Comparison of ENCODE assay signal across 9 cellular contexts in the genomic region with DNA sequence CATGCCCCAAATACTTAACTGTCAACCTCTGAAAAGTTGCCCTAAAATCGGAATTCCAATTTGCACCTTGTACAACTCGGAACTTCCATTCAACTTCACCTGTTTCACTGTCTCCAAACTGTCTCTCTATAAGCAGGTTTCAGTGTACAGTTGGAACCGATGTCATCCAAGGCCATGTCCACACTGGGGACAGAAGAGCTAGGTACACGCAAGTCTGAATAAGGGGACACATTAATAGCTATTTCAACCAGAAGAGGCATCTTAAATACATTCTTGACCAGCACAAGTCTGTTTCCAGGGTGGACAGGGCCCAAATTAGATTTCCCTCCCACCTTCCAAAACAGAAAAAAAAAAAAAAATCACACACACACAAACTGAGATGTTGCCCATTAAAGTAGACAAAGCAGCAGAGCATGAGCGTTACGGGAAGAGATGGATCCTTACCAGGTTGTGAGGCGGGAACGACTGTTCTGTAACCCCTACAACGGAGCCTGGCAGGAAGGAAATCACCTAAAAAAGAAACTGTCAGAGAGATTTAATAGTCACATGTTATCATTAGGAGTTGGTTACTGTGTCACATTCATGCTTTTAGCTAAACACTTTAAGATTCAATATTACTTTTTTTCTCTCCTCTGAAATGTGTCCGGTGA. TPM values are rescaled to one million over a fixed set of nuclear protein-coding genes. Genes with fewer than 3 reads are reported as not detected.
DNase-seq lines count a peak whose midpoint lies in the region; ATAC-seq and TF ChIP-seq lines count a peak whose summit lies in the region.
"Had no signal": no experiment of that assay in that cellular context is flagged by ENCODE, and none has a peak within 500 bp of the region (broad histone marks: within the 10 kb centered on the region; RNA-seq: fewer than 3 reads in every experiment).

No MANE protein-coding gene starts in this region.

- peak overlapping the region; percentile 99 for H3K23ac ChIP-seq in IMR-90 (ENCODE audit: low read depth, low read length)
- H3K23ac ChIP-seq in mesendoderm (ENCODE audit: low read length) = no peak overlapping the region

- POLR2A ChIA-PET in IMR-90 (lab: Charles Lee; ENCODE audit: unreplicated experiment) = no interaction called here

- H3K27me3 Mint-ChIP-seq in CD4-positive, CD25-positive, alpha-beta regulatory T cell = no peaks in the 10 kb centered on the region

- peaks cover 44% of the 10 kb centered on the region for H4K20me1 ChIP-seq in IMR-90 (ENCODE audit: insufficient read depth, low read length)

- peak overlapping the region; percentile 95 for H3K4me3 ChIP-seq in CD4-positive, CD25-positive, alpha-beta regulatory T cell (ENCODE audit: low read depth, low read length)
- H3K4me3 ChIP-seq in IMR-90 (ENCODE audit: insufficient read depth, low read depth, low read length) (peak overlapping the region; percentile 96), brain microvascular endothelial cell (ENCODE audit: low read depth, low read length) (peak overlapping the region; percentile 97), mesendoderm (ENCODE audit: low read length) (peak overlapping the region; percentile 80)

- no peaks in the 10 kb centered on the region for H3K9me3 Mint-ChIP-seq in CD4-positive, CD25-positive, alpha-beta regulatory T cell

- H3K27me3 ChIP-seq in CD4-positive, CD25-positive, alpha-beta regulatory T cell (ENCODE audit: control insufficient read depth, insufficient read depth, low read length) = no peaks in the 10 kb centered on the region
- H3K27me3 ChIP-seq in IMR-90 (ENCODE audit: control insufficient read depth, insufficient read depth, low read length) = no peaks in the 10 kb centered on the region
- no peaks in the 10 kb centered on the region for H3K27me3 ChIP-seq in brain microvascular endothelial cell (replicated peaks)
- no peaks in the 10 kb centered on the region for H3K27me3 ChIP-seq in mesendoderm (ENCODE audit: insufficient read depth, low read length, poor library complexity)

- WGBS in IMR-90 (ENCODE audit: extremely low coverage in 2 of 2, insufficient read length in 1 of 2), 2 experiments = 0% methylated on average over 1 of the region's 10 CpGs; no CpG with 5 or more reads in 1 of the 2 experiments
- WGBS in mesendoderm (ENCODE audit: extremely low coverage, insufficient coverage, low lambda C conversion rate) = no CpG with 5 or more reads among the region's 10 CpGs

- H4K91ac ChIP-seq in IMR-90 (ENCODE audit: insufficient read depth, low read depth, low read length) = no peak overlapping the region

- no peak for TF ChIP-seq POLR2A in IMR-90 (IDR thresholded peaks at IDR 0.05; ENCODE audit: low read depth, low read length)

- H2BK5ac ChIP-seq in IMR-90 (ENCODE audit: low read depth, low read length, poor library complexity, severe bottlenecking) = peak overlapping the region; percentile 84
- no peak overlapping the region for H2BK5ac ChIP-seq in mesendoderm (ENCODE audit: low read length)

- H3K56ac ChIP-seq in IMR-90 (ENCODE audit: extremely low read depth, insufficient read depth, low read length) (peak overlapping the region; percentile 61; the same call in 1 of the 2 replicates), mesendoderm (ENCODE audit: low read length) (peak overlapping the region; percentile 100)

- H4K5ac ChIP-seq in IMR-90 (ENCODE audit: low read depth, low read length) (no peak overlapping the region), mesendoderm (ENCODE audit: low read length) (no peak overlapping the region)

- H3K14ac ChIP-seq in IMR-90 (replicated peaks; ENCODE audit: low read depth, low read length) = peak overlapping the region; percentile 94

- peak overlapping the region; percentile 99 for H2AK9ac ChIP-seq in IMR-90 (replicated peaks; ENCODE audit: low read depth, low read length, poor library complexity)

- no peak overlapping the region for H2BK15ac ChIP-seq in IMR-90 (ENCODE audit: low read depth, low read length)
- H2BK15ac ChIP-seq in mesendoderm (replicated peaks; ENCODE audit: low read depth) = no peak overlapping the region

- no peak overlapping the region for H2BK120ac ChIP-seq in IMR-90 (ENCODE audit: low read depth, low read length)
- H2BK120ac ChIP-seq in mesendoderm (ENCODE audit: low read depth, low read length) = no peak overlapping the region

- dilution Hi-C loops in IMR-90 (cut with HindIII; ENCODE audit: low sequenced_read_pairs, unreplicated experiment) = no loop called here

- H3K18ac ChIP-seq in IMR-90 (ENCODE audit: low read depth, low read length) = peak overlapping the region; percentile 10; the same call in 1 of the 2 replicates
- H3K18ac ChIP-seq in mesendoderm (ENCODE audit: low read length) = no peak overlapping the region

- CTCF ChIA-PET in IMR-90 (lab: Yijun Ruan, JAX) = interaction anchor here (0.7 kb wide), 2 partner anchors 18 to 27 kb away, joined by 3 read pairs; no protein-coding TSS in a partner anchor

- TF ChIP-seq CTCF in IMR-90 (conservative IDR thresholded peaks at IDR 0.05; ENCODE audit: low read depth, low read length) = no peak
- TF ChIP-seq CTCF in brain microvascular endothelial cell (IDR thresholded peaks at IDR 0.05; ENCODE audit: low read depth, low read length, missing control alignments) = no peak

- H3K27ac ChIP-seq in CD4-positive, CD25-positive, alpha-beta regulatory T cell (ENCODE audit: insufficient read depth, low read length, poor library complexity, severe bottlenecking) = peak overlapping the region; percentile 98
- peak overlapping the region; percentile 85 for H3K27ac ChIP-seq in IMR-90 (ENCODE audit: insufficient read depth, low read length)
- no peak overlapping the region for H3K27ac ChIP-seq in brain microvascular endothelial cell
- H3K27ac ChIP-seq in mesendoderm (ENCODE audit: low read depth, low read length) = no peak overlapping the region

- peaks cover 38% of the 10 kb centered on the region for H3K79me2 ChIP-seq in mesendoderm (ENCODE audit: control insufficient read depth, insufficient read depth, low read length)

- in situ Hi-C loops in IMR-90 (cut with MboI; ENCODE audit: low sequenced_read_pairs) = no loop called here
- in situ Hi-C loops in brain microvascular endothelial cell (cut with HindIII; ENCODE audit: low pct_ligation_motif_present, low sequenced_read_pairs) = no loop called here

- peak overlapping the region; percentile 95 for H3K9ac ChIP-seq in IMR-90 (ENCODE audit: low read depth, low read length)
- peak overlapping the region; percentile 90 for H3K9ac ChIP-seq in mesendoderm (ENCODE audit: low read length)

- no peak for ATAC-seq in CD4-positive, CD25-positive, alpha-beta regulatory T cell (ENCODE audit: low read depth in 2 of 2)
- no peak for ATAC-seq in IMR-90 (ENCODE audit: low read depth)
- no peak for ATAC-seq in left colon
- no peak for ATAC-seq in HG02763 (IDR thresholded peaks at IDR 0.05; ENCODE audit: unreplicated experiment)

- peaks cover 32 to 59% (median 47%) of the 10 kb centered on the region in 4 donors for H3K4me1 Mint-ChIP-seq in CD4-positive, CD25-positive, alpha-beta regulatory T cell

- peak overlapping the region; percentile 95 to 99 (median 99) for H3K27ac Mint-ChIP-seq in CD4-positive, CD25-positive, alpha-beta regulatory T cell

- H2AK5ac ChIP-seq in IMR-90 (ENCODE audit: low read depth, low read length) (0 out of 2 replicates have a peak overlapping the region, but pooled peaks have one; percentile 77), mesendoderm (ENCODE audit: low read length) (no peak overlapping the region)

- BruUV-seq in IMR-90 (replicated peaks; lab: Mats Ljungman, UMichigan) = TSS peak; percentile 38

- H3K79me1 ChIP-seq in IMR-90 (ENCODE audit: low read depth in 1 of 2, low read length in 2 of 2) (peaks cover 0 to 22% of the 10 kb centered on the region in 2 experiments; a peak in 3 of 4 replicates), mesendoderm (ENCODE audit: low read length) (no peaks in the 10 kb centered on the region)

- peaks cover 29% of the 10 kb centered on the region for H3K36me3 ChIP-seq in CD4-positive, CD25-positive, alpha-beta regulatory T cell (ENCODE audit: control insufficient read depth, insufficient read depth, low read length)
- H3K36me3 ChIP-seq in IMR-90 (ENCODE audit: control insufficient read depth, insufficient read depth, low read length) (peaks cover 4% of the 10 kb centered on the region), brain microvascular endothelial cell (replicated peaks) (peaks cover 4% of the 10 kb centered on the region), mesendoderm (ENCODE audit: control insufficient read depth, insufficient read depth, low read length) (no peaks in the 10 kb centered on the region)

- H3K4me3 Mint-ChIP-seq in CD4-positive, CD25-positive, alpha-beta regulatory T cell = peak overlapping the region; percentile 99 to 100 (median 100)

- peaks cover 35% of the 10 kb centered on the region for H3K4me1 ChIP-seq in CD4-positive, CD25-positive, alpha-beta regulatory T cell (ENCODE audit: control insufficient read depth, insufficient read depth, low read length, poor library complexity, severe bottlenecking)
- H3K4me1 ChIP-seq in IMR-90 (ENCODE audit: control insufficient read depth, insufficient read depth, low read length) (no peaks in the 10 kb centered on the region; the same call in 1 of the 2 replicates), mesendoderm (ENCODE audit: control insufficient read depth, low read depth, low read length) (no peaks in the 10 kb centered on the region)

- H3K4ac ChIP-seq in IMR-90 (ENCODE audit: low read depth, low read length) (peak overlapping the region; percentile 64), mesendoderm (ENCODE audit: low read depth, low read length) (no peak overlapping the region)

- TF ChIP-seq RAD21 in IMR-90 (IDR thresholded peaks at IDR 0.05; ENCODE audit: low read length) = no peak

- no peaks in the 10 kb centered on the region for H3K9me1 ChIP-seq in IMR-90 (ENCODE audit: insufficient read depth, low read length)

- H3K4me2 ChIP-seq in IMR-90 (ENCODE audit: low read depth, low read length) (peak overlapping the region; percentile 97), mesendoderm (ENCODE audit: low read length) (peak overlapping the region; percentile 99)

- peak in 1 of 3 donors; percentile 56 for DNase-seq in CD4-positive, CD25-positive, alpha-beta regulatory T cell
- DNase-seq in IMR-90 = no peak
- no peak for DNase-seq in brain microvascular endothelial cell
- no peak for DNase-seq in mesendoderm
- DNase-seq in left colon = no peak
- no peak for DNase-seq in H4 (ENCODE audit: low spot score)
- DNase-seq in EL = no peak

- peaks cover 24% of the 10 kb centered on the region for H3K36me3 Mint-ChIP-seq in CD4-positive, CD25-positive, alpha-beta regulatory T cell

- intact Hi-C loops in IMR-90 (cut with micrococcal nuclease) (no loop called here), left colon (cut with DNase I, micrococcal nuclease) (no loop called here)

- H4K8ac ChIP-seq in IMR-90 (ENCODE audit: low read depth in 2 of 2, low read length in 2 of 2) (no peak overlapping the region), mesendoderm (ENCODE audit: low read depth, low read length) (no peak overlapping the region)

- no peaks in the 10 kb centered on the region for H3K9me3 ChIP-seq in CD4-positive, CD25-positive, alpha-beta regulatory T cell (ENCODE audit: control insufficient read depth in 2 of 2, low read length in 2 of 2)
- H3K9me3 ChIP-seq in IMR-90 (ENCODE audit: control insufficient read depth, insufficient read depth, low read length) = no peaks in the 10 kb centered on the region

- H2BK20ac ChIP-seq in IMR-90 (ENCODE audit: low read depth, low read length) = no peak overlapping the region

- no peak overlapping the region for H2AFZ ChIP-seq in IMR-90 (replicated peaks; ENCODE audit: low read length, poor library complexity)

RNA-seq across cellular contexts. Expression of a gene that starts 1.7 kb away (rescaled TPM):
- 57.0 TPM for total RNA-seq in CD4-positive, CD25-positive, alpha-beta regulatory T cell
- polyA plus RNA-seq in CD4-positive, CD25-positive, alpha-beta regulatory T cell = 10 to 100 TPM; 12.1 to 15.4 (median 13.8) TPM
- total RNA-seq in IMR-90 (2012; rRNA removed) (12.5 and 24.4 TPM in 2 replicates), left colon (10 to 100 TPM; 37.1 to 40.0 TPM)
- polyA plus RNA-seq in IMR-90 (2012; rRNA removed) = 14.2 and 17.7 TPM in 2 replicates
- polyA plus RNA-seq in IMR-90 (2012; cell fraction: cytosol; rRNA removed) = 8.4 and 11.4 TPM in 2 replicates
- polyA plus RNA-seq in IMR-90 (2012; cell fraction: nucleus; rRNA removed; ENCODE audit: low replicate concordance) = 115 and 175 TPM in 2 replicates
- polyA plus RNA-seq in mesendoderm (2013, experiment 1 of 2) = 20.4 TPM
- 20.4 TPM for polyA plus RNA-seq in mesendoderm (2013, experiment 2 of 2)
- 18.5 and 20.4 TPM in 2 replicates for total RNA-seq in H4 (2014; rRNA removed; shearing (Covaris generic))

RNA-seq across cellular contexts. Expression of a gene that starts 15.4 kb away (rescaled TPM):
- 22.3 TPM for total RNA-seq in CD4-positive, CD25-positive, alpha-beta regulatory T cell
- 10 to 100 TPM; 69.2 to 78.7 (median 73.0) TPM for polyA plus RNA-seq in CD4-positive, CD25-positive, alpha-beta regulatory T cell
- total RNA-seq in IMR-90 (2012; rRNA removed) (60.4 and 87.2 TPM in 2 replicates), left colon (10 to 100 TPM; 18.3 to 23.1 TPM)
- 34.9 and 37.3 TPM in 2 replicates for polyA plus RNA-seq in IMR-90 (2012; rRNA removed)
- polyA plus RNA-seq in IMR-90 (2012; cell fraction: cytosol; rRNA removed) = 6.9 and 13.7 TPM in 2 replicates
- 1.3 and 17.8 TPM in 2 replicates for polyA plus RNA-seq in IMR-90 (2012; cell fraction: nucleus; rRNA removed; ENCODE audit: low replicate concordance)
- 62.0 TPM for polyA plus RNA-seq in mesendoderm (2013, experiment 1 of 2)
- 59.0 TPM for polyA plus RNA-seq in mesendoderm (2013, experiment 2 of 2)
- 90.7 and 98.7 TPM in 2 replicates for total RNA-seq in H4 (2014; rRNA removed; shearing (Covaris generic))

RNA-seq across cellular contexts. Expression of a gene that starts 22.8 kb away (rescaled TPM):
- not detected for total RNA-seq in CD4-positive, CD25-positive, alpha-beta regulatory T cell
- not detected for polyA plus RNA-seq in CD4-positive, CD25-positive, alpha-beta regulatory T cell
- 7.9 and 9.4 TPM in 2 replicates for total RNA-seq in IMR-90 (2012; rRNA removed)
- 4.0 and 4.1 TPM in 2 replicates for polyA plus RNA-seq in IMR-90 (2012; rRNA removed)
- 2.5 and 2.9 TPM in 2 replicates for polyA plus RNA-seq in IMR-90 (2012; cell fraction: cytosol; rRNA removed)
- 2.1 and 4.2 TPM in 2 replicates for polyA plus RNA-seq in IMR-90 (2012; cell fraction: nucleus; rRNA removed; ENCODE audit: low replicate concordance)
- not detected for polyA plus RNA-seq in mesendoderm (2013, experiment 1 of 2)
- polyA plus RNA-seq in mesendoderm (2013, experiment 2 of 2) = not detected
- total RNA-seq in left colon = 1 to 10 TPM; 3.8 to 4.3 TPM
- total RNA-seq in H4 (2014; rRNA removed; shearing (Covaris generic)) = not detected in 2 replicates
- total RNA-seq: NCI-H460 had no signal

RNA-seq across cellular contexts. Expression of a gene that starts 34.8 kb away (rescaled TPM):
- total RNA-seq in CD4-positive, CD25-positive, alpha-beta regulatory T cell = 21.7 TPM
- 10 to 100 TPM; 52.8 to 76.7 (median 65.6) TPM for polyA plus RNA-seq in CD4-positive, CD25-positive, alpha-beta regulatory T cell
- total RNA-seq in IMR-90 (2012; rRNA removed) (56.8 and 79.4 TPM in 2 replicates), left colon (10 to 100 TPM; 32.1 to 39.1 TPM)
- polyA plus RNA-seq in IMR-90 (2012; rRNA removed) = 31.8 and 44.6 TPM in 2 replicates
- polyA plus RNA-seq in IMR-90 (2012; cell fraction: cytosol; rRNA removed) = 6.7 TPM in 2 replicates
- polyA plus RNA-seq in IMR-90 (2012; cell fraction: nucleus; rRNA removed; ENCODE audit: low replicate concordance) = 2.6 and 26.8 TPM in 2 replicates
- 77.1 TPM for polyA plus RNA-seq in mesendoderm (2013, experiment 1 of 2)
- polyA plus RNA-seq in mesendoderm (2013, experiment 2 of 2) = 75.3 TPM
- total RNA-seq in H4 (2014; rRNA removed; shearing (Covaris generic)) = 93.5 and 94.3 TPM in 2 replicates

RNA-seq across cellular contexts. Expression of a gene that starts 36.1 kb away (rescaled TPM):
- 2.0 TPM for total RNA-seq in CD4-positive, CD25-positive, alpha-beta regulatory T cell
- polyA plus RNA-seq in CD4-positive, CD25-positive, alpha-beta regulatory T cell = 1 to 10 TPM in 1 of 4 donors, under 1 TPM in 3; 0.26 to 1.9 (median 0.93) TPM
- total RNA-seq in IMR-90 (2012; rRNA removed) (0.36 and 0.56 TPM in 2 replicates), left colon (1 to 10 TPM; 1.9 to 3.2 TPM)
- polyA plus RNA-seq in IMR-90 (2012; rRNA removed) = 0.22 and 0.31 TPM in 2 replicates
- polyA plus RNA-seq in IMR-90 (2012; cell fraction: cytosol; rRNA removed) = 0.03 and 0.08 TPM in 2 replicates
- 0.20 and 0.46 TPM in 2 replicates for polyA plus RNA-seq in IMR-90 (2012; cell fraction: nucleus; rRNA removed; ENCODE audit: low replicate concordance)
- polyA plus RNA-seq in mesendoderm (2013, experiment 1 of 2) = 9.5 TPM
- 9.8 TPM for polyA plus RNA-seq in mesendoderm (2013, experiment 2 of 2)
- total RNA-seq in H4 (2014; rRNA removed; shearing (Covaris generic)) = 1.7 and 2.6 TPM in 2 replicates

Comparison
In these comparisons a context has a peak if more than half of its experiments do, and no peak if none do; other contexts are left out.
1. H3K27ac ChIP-seq: peak in CD4-positive, CD25-positive, alpha-beta regulatory T cell (single experiment) and IMR-90 (single experiment); none in brain microvascular endothelial cell (single experiment) and mesendoderm (single experiment).
2. Peak in every context shown above with its lines, with median percentiles within 50 percentile points of each other: H3K4me3 ChIP-seq.